1 cellular context compared by ENCODE assay signal in the genomic region with DNA sequence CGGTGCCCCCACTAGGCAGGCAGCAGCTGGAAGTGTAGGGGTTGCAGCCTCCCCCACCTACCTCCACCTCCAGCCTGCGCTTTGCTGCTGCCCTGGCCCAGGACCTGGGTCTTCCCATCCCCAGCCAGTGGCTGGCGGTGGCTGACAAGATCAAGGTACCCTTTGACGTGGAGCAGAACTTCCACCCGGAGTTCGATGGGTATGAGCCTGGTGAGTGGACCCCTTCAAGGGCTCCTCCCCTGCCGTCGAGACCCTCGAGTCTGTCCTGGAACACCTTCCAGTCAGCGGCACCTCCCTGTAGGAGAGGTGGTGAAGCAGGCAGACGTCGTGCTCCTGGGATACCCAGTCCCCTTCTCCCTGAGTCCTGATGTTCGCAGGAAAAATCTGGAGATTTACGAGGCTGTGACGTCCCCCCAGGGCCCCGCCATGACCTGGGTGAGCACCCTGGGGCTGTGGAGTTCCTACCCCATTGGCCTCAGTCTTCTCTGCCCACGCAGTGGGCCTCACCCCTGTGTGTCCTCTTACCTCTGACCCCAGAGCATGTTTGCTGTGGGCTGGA.
TF ChIP-seq lines count a peak whose summit lies in the region.

No MANE protein-coding gene starts in this region.

TF ChIP-seq in H1, 55 proteins besides CTCF, POLR2A, EP300 and RAD21:
- no peak for TF ChIP-seq KDM4A (IDR thresholded peaks at IDR 0.05; ENCODE audit: low read depth, low read length, severe bottlenecking)
- TF ChIP-seq POLR2AphosphoS5 (IDR thresholded peaks at IDR 0.05; ENCODE audit: low read depth, low read length): no peak
- TF ChIP-seq CHD1 (IDR thresholded peaks at IDR 0.05; ENCODE audit: low read depth, low read length): no peak
- no peak for TF ChIP-seq SUZ12 (IDR thresholded peaks at IDR 0.05; ENCODE audit: low read length)
- no peak for TF ChIP-seq YY1 (IDR thresholded peaks at IDR 0.05; ENCODE audit: low read depth, low read length)
- TF ChIP-seq POU5F1 (IDR thresholded peaks at IDR 0.05; ENCODE audit: low read depth, low read length): no peak
- TF ChIP-seq BCL11A (IDR thresholded peaks at IDR 0.05; ENCODE audit: low read depth in 2 of 2, low read length in 2 of 2): no peak
- no peak for TF ChIP-seq CBX8 (IDR thresholded peaks at IDR 0.05; ENCODE audit: borderline replicate concordance, low read depth, low read length)
- no peak for TF ChIP-seq JUND (IDR thresholded peaks at IDR 0.05; ENCODE audit: low read length)
- TF ChIP-seq SP4 (IDR thresholded peaks at IDR 0.05; ENCODE audit: low read length): no peak
- no peak for TF ChIP-seq TBP (IDR thresholded peaks at IDR 0.05; ENCODE audit: low read depth, low read length)
- TF ChIP-seq EZH2 (IDR thresholded peaks at IDR 0.05; ENCODE audit: low read depth, low read length, severe bottlenecking): no peak
- TF ChIP-seq BACH1 (IDR thresholded peaks at IDR 0.05; ENCODE audit: low read length): no peak
- TF ChIP-seq SIN3A (conservative IDR thresholded peaks at IDR 0.05 in 1 of 2, IDR thresholded peaks at IDR 0.05 in 1 of 2; ENCODE audit: low read depth in 1 of 2, low read length in 2 of 2): no peak
- TF ChIP-seq GTF2F1 (IDR thresholded peaks at IDR 0.05; ENCODE audit: borderline replicate concordance, low read depth, low read length): no peak
